In the genomic region with DNA sequence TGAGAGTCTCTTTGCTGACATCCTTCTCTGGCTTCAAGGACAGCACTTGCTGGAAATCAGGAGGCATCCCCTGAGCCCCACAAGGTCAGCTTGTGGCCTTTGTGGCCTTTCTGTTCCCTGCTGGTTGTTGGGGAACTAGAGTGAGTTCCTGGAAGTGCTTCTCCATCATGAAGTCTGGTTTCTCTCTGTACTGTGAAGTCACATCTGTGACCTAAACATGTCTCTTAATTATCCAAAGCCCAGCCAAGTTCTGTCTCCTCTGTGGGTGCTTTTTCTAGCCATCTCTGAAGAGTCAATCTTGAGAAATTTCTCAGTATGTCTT, we compare ENCODE assay signal across 1 cellular context.
TF ChIP-seq lines count a peak whose summit lies in the region.

No MANE protein-coding gene starts in this region.

TF ChIP-seq in WTC11, 78 proteins besides CTCF, POLR2A, EP300 and RAD21 (continued from another document):
- TF ChIP-seq PRDM15 (CRISPR knock-in tag; IDR thresholded peaks at IDR 0.05) (no peak), PRRX2 (CRISPR knock-in tag; IDR thresholded peaks at IDR 0.05) (no peak), GABPB1 (CRISPR knock-in tag; IDR thresholded peaks at IDR 0.05) (no peak), ELF4 (CRISPR knock-in tag; IDR thresholded peaks at IDR 0.05; ENCODE audit: low read depth) (no peak), TCF7 (CRISPR knock-in tag; IDR thresholded peaks at IDR 0.05; ENCODE audit: low read depth) (no peak), ETV6 (CRISPR knock-in tag; IDR thresholded peaks at IDR 0.05) (no peak), SOX15 (CRISPR knock-in tag; IDR thresholded peaks at IDR 0.05) (no peak), TEAD1 (CRISPR knock-in tag; IDR thresholded peaks at IDR 0.05) (no peak)
- TF ChIP-seq, protein P1, sequence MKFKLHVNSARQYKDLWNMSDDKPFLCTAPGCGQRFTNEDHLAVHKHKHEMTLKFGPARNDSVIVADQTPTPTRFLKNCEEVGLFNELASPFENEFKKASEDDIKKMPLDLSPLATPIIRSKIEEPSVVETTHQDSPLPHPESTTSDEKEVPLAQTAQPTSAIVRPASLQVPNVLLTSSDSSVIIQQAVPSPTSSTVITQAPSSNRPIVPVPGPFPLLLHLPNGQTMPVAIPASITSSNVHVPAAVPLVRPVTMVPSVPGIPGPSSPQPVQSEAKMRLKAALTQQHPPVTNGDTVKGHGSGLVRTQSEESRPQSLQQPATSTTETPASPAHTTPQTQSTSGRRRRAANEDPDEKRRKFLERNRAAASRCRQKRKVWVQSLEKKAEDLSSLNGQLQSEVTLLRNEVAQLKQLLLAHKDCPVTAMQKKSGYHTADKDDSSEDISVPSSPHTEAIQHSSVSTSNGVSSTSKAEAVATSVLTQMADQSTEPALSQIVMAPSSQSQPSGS (CRISPR knock-in tag; IDR thresholded peaks at IDR 0.05; ENCODE audit: borderline replicate concordance, low read depth): no peak
- TF ChIP-seq, protein P2, sequence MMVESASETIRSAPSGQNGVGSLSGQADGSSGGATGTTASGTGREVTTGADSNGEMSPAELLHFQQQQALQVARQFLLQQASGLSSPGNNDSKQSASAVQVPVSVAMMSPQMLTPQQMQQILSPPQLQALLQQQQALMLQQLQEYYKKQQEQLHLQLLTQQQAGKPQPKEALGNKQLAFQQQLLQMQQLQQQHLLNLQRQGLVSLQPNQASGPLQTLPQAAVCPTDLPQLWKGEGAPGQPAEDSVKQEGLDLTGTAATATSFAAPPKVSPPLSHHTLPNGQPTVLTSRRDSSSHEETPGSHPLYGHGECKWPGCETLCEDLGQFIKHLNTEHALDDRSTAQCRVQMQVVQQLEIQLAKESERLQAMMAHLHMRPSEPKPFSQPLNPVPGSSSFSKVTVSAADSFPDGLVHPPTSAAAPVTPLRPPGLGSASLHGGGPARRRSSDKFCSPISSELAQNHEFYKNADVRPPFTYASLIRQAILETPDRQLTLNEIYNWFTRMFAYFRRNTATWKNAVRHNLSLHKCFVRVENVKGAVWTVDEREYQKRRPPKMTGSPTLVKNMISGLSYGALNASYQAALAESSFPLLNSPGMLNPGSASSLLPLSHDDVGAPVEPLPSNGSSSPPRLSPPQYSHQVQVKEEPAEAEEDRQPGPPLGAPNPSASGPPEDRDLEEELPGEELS (CRISPR knock-in tag; IDR thresholded peaks at IDR 0.05): no peak
- TF ChIP-seq, protein P3, sequence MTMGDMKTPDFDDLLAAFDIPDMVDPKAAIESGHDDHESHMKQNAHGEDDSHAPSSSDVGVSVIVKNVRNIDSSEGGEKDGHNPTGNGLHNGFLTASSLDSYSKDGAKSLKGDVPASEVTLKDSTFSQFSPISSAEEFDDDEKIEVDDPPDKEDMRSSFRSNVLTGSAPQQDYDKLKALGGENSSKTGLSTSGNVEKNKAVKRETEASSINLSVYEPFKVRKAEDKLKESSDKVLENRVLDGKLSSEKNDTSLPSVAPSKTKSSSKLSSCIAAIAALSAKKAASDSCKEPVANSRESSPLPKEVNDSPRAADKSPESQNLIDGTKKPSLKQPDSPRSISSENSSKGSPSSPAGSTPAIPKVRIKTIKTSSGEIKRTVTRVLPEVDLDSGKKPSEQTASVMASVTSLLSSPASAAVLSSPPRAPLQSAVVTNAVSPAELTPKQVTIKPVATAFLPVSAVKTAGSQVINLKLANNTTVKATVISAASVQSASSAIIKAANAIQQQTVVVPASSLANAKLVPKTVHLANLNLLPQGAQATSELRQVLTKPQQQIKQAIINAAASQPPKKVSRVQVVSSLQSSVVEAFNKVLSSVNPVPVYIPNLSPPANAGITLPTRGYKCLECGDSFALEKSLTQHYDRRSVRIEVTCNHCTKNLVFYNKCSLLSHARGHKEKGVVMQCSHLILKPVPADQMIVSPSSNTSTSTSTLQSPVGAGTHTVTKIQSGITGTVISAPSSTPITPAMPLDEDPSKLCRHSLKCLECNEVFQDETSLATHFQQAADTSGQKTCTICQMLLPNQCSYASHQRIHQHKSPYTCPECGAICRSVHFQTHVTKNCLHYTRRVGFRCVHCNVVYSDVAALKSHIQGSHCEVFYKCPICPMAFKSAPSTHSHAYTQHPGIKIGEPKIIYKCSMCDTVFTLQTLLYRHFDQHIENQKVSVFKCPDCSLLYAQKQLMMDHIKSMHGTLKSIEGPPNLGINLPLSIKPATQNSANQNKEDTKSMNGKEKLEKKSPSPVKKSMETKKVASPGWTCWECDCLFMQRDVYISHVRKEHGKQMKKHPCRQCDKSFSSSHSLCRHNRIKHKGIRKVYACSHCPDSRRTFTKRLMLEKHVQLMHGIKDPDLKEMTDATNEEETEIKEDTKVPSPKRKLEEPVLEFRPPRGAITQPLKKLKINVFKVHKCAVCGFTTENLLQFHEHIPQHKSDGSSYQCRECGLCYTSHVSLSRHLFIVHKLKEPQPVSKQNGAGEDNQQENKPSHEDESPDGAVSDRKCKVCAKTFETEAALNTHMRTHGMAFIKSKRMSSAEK (CRISPR knock-in tag; IDR thresholded peaks at IDR 0.05; ENCODE audit: borderline replicate concordance): no peak
